In the genomic region with DNA sequence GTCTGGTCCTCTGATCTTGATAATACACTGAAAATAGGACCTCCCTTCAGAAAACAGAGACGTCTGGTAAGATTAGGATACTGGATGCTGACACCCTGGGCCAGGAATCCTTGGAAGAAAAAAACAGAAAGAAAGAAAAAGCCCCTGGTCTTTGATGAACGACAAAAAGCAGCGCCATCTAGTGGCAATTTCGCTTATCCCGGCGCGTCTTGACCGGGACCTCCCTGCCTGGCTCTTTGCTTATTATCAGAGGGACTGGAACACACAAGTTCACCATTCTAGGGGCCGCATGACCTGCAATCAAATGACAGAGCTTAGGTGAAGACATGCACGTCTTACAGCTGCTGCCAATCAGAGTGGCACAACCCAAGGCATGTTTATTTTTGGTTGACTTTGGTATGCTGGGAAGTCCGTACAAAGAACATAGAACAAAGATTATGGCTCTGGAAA, we compare ENCODE assay signal across 8 cellular contexts.
DNase-seq lines count a peak whose midpoint lies in the region; ATAC-seq and TF ChIP-seq lines count a peak whose summit lies in the region.

No MANE protein-coding gene starts in this region.

- H3K4me3 ChIP-seq in Panc1 (ENCODE audit: low read depth in 2 of 2, low read length in 2 of 2) (no peak overlapping the region), ascending aorta (peak overlapping the region in 1 of 2 donors; percentile 17)

- H3K27ac ChIP-seq in Panc1 (ENCODE audit: low read length) (no peak overlapping the region), ascending aorta (no peak overlapping the region)

- H3K36me3 ChIP-seq in Panc1 (ENCODE audit: control insufficient read depth, insufficient read depth, low read length): no peaks in the 10 kb centered on the region
- H3K36me3 ChIP-seq in ascending aorta: no peaks in the 10 kb centered on the region

- CTCF ChIA-PET in Panc1 (lab: Charles Lee): no interaction called here

- no peaks in the 10 kb centered on the region for H3K9me3 ChIP-seq in Panc1 (ENCODE audit: control insufficient read depth, insufficient read depth, low read depth, low read length)
- no peaks in the 10 kb centered on the region for H3K9me3 ChIP-seq in ascending aorta

- POLR2A ChIA-PET in Panc1 (lab: Charles Lee): no interaction called here

- DNase-seq in Ammon's horn (ENCODE audit: low spot score) (peak; percentile 79), KBM-7 (peak; percentile 48), Panc1 (ENCODE audit: low read depth, low spot score) (peak; percentile 8), ascending aorta (ENCODE audit: low spot score in 2 of 2) (peak in 1 of 2 donors; percentile 83), iPS DF 19.7 (ENCODE audit: low read depth, low spot score) (peak; percentile 50)
- peak; percentile 60 for DNase-seq in stimulated activated CD4-positive, alpha-beta T cell treated with anti-CD3 and anti-CD28 coated beads, Interleukin-15, amount 100 ng/mL, for 24 hours

- TF ChIP-seq CTCF in Panc1 (IDR thresholded peaks at IDR 0.05) (peak; percentile 69), ascending aorta (IDR thresholded peaks at IDR 0.05) (peak; percentile 24 to 86 (median 75))

- H3K27me3 ChIP-seq in Panc1 (ENCODE audit: control insufficient read depth, insufficient read depth, low read length): no peaks in the 10 kb centered on the region
- no peaks in the 10 kb centered on the region for H3K27me3 ChIP-seq in ascending aorta

- ATAC-seq in GM18867 (IDR thresholded peaks at IDR 0.05; ENCODE audit: unreplicated experiment) (peak; percentile 73), Panc1 (no peak), GM18520 (IDR thresholded peaks at IDR 0.05; ENCODE audit: unreplicated experiment) (no peak)

- H3K4me1 ChIP-seq in Panc1 (ENCODE audit: control insufficient read depth, insufficient read depth, low read length) (no peaks in the 10 kb centered on the region), ascending aorta (peaks cover 3 to 8% of the 10 kb centered on the region in 2 donors)

- BruUV-seq in Panc1 (replicated peaks; lab: Mats Ljungman, UMichigan): no TSS peak

- in situ Hi-C loops in KBM-7 (cut with MboI; ENCODE audit: low pct_unique_long_range_greater_than_20kb, low sequenced_read_pairs) (no loop called here), Panc1 (cut with HindIII; ENCODE audit: low pct_unique_long_range_greater_than_20kb, low sequenced_read_pairs) (no loop called here)

- intact Hi-C loops in Panc1 (cut with micrococcal nuclease; ENCODE audit: unreplicated experiment) (no loop called here), ascending aorta (cut with DNase I) (loop anchor here (5.0 kb wide), 2 partner anchors 52 to 1002 kb away; no protein-coding TSS in a partner anchor)
